In genomic region chr6:13635948-13636658, GRCh38 we compare ENCODE assay signal across 1 cellular context.
TF ChIP-seq lines count a peak whose summit lies in the region.

No MANE protein-coding gene starts in this region.

TF ChIP-seq in H1, 55 proteins besides CTCF, POLR2A, EP300 and RAD21 (continued from another document):
- peak; percentile 42 for TF ChIP-seq CHD7 (IDR thresholded peaks at IDR 0.05; ENCODE audit: insufficient replicate concordance, low read length)
TF ChIP-seq in H1: peak in this region for 1.
